In genomic region chr7:124072603-124073324, GRCh38 we compare ENCODE assay signal across 14 cellular contexts. TPM values are rescaled to one million over a fixed set of nuclear protein-coding genes. Genes with fewer than 3 reads are reported as not detected.
DNase-seq lines count a peak whose midpoint lies in the region; TF ChIP-seq lines count a peak whose summit lies in the region.
"Had no signal": no experiment of that assay in that cellular context is flagged by ENCODE, and none has a peak within 500 bp of the region (broad histone marks: within the 10 kb centered on the region; RNA-seq: fewer than 3 reads in every experiment).

No MANE protein-coding gene starts in this region.

- H3K4me3 ChIP-seq in right atrium auricular region: no peak overlapping the region
- no peak overlapping the region for H3K4me3 ChIP-seq in tibial nerve
- H3K4me3 ChIP-seq: GM12878 had no signal

- peak overlapping the region in 1 of 2 donors; percentile 59 for H3K27ac ChIP-seq in right atrium auricular region
- no peak overlapping the region for H3K27ac ChIP-seq in tibial nerve
- H3K27ac ChIP-seq: parathyroid adenoma had no signal

- no peaks in the 10 kb centered on the region for H3K9me3 ChIP-seq in right atrium auricular region
- H3K9me3 ChIP-seq in tibial nerve: no peaks in the 10 kb centered on the region

- no peaks in the 10 kb centered on the region for H3K36me3 ChIP-seq in right atrium auricular region
- no peaks in the 10 kb centered on the region for H3K36me3 ChIP-seq in tibial nerve

- TF ChIP-seq POLR2A in tibial nerve (IDR thresholded peaks at IDR 0.05): no peak

- TF ChIP-seq CTCF in AG09319 (IDR thresholded peaks at IDR 0.05; ENCODE audit: low read depth, low read length) (no peak), right atrium auricular region (IDR thresholded peaks at IDR 0.05) (no peak), tibial nerve (IDR thresholded peaks at IDR 0.05) (no peak)

- 45 to 52% methylated on average over 4 of the region's 4 CpGs for WGBS in tibial nerve, 2 donors

- no peaks in the 10 kb centered on the region for H3K4me1 ChIP-seq in right atrium auricular region
- H3K4me1 ChIP-seq in tibial nerve: no peaks in the 10 kb centered on the region
- H3K4me1 ChIP-seq: parathyroid adenoma had no signal

- H3K27me3 ChIP-seq in right atrium auricular region: no peaks in the 10 kb centered on the region
- H3K27me3 ChIP-seq in tibial nerve: no peaks in the 10 kb centered on the region

- DNase-seq in AG09319 (ENCODE audit: extremely low read depth, low read depth) (peak; percentile 4), HS-5 (ENCODE audit: low read depth) (peak; percentile 55), amniotic epithelial cell (ENCODE audit: low read depth) (peak; percentile 93), inferior parietal cortex (ENCODE audit: extremely low spot score) (peak; percentile 12), NCI-H1092 treated with DMSO at 0.1 percent for 48 hours (lab: John Stamatoyannopoulos, UW) (no peak), iPS-NIHi11 (ENCODE audit: low spot score) (no peak), right atrium auricular region (ENCODE audit: low spot score) (no peak), tibial nerve (ENCODE audit: low spot score in 2 of 2) (no peak)
- DNase-seq: activated CD8-positive, alpha-beta T cell treated with anti-CD3 and anti-CD28 coated beads for 36 hours; NCI-H526; T-helper 1 cell had no signal

- TF ChIP-seq EP300 in tibial nerve (IDR thresholded peaks at IDR 0.05): no peak

RNA-seq across cellular contexts. Expression of gene TMEM229A, which starts 39.9 kb away (rescaled TPM):
- total RNA-seq in right atrium auricular region: 1 to 10 TPM in 1 of 2 donors, under 1 TPM in 1; 0.59 to 1.1 TPM
- total RNA-seq in tibial nerve: under 1 TPM in 1 of 4 donors, not detected in 3; 0.63 TPM
- total RNA-seq: activated CD8-positive, alpha-beta T cell treated with anti-CD3 and anti-CD28 coated beads for 36 hours; activated naive CD4-positive, alpha-beta T cell treated with anti-CD3 and anti-CD28 coated beads, Interleukin-2, amount 50 U/mL, for 72 hours; GM12878 had no signal

Comparison
In these comparisons a context has a peak if more than half of its experiments do, and no peak if none do; other contexts are left out.
1. DNase-seq: peak in AG09319 (single experiment), HS-5 (single experiment), amniotic epithelial cell (single experiment) and inferior parietal cortex (single experiment); none in NCI-H1092 treated with DMSO at 0.1 percent for 48 hours (single experiment), iPS-NIHi11 (single experiment), right atrium auricular region (single experiment) and tibial nerve (0 of 2).